In genomic region chr1:4127595-4128140, GRCh38 we compare ENCODE assay signal across 27 cellular contexts.
DNase-seq lines count a peak whose midpoint lies in the region; ATAC-seq, FAIRE-seq and TF ChIP-seq lines count a peak whose summit lies in the region.
"Had no signal": no experiment of that assay in that cellular context is flagged by ENCODE, and none has a peak within 500 bp of the region (broad histone marks: within the 10 kb centered on the region; RNA-seq: fewer than 3 reads in every experiment).

No MANE protein-coding gene starts in this region.

- H3K4me3 ChIP-seq in astrocyte (ENCODE audit: insufficient read depth, low read depth, low read length) (no peak overlapping the region), neuronal stem cell (ENCODE audit: low read length in 2 of 2) (no peak overlapping the region)
- H3K4me3 ChIP-seq: GM12878, SJCRH30 had no signal

- no peak overlapping the region for H4K8ac ChIP-seq in neuronal stem cell (ENCODE audit: low read depth, low read length)

- TF ChIP-seq CTCF in astrocyte (IDR thresholded peaks at IDR 0.05; ENCODE audit: insufficient read depth, low read depth, low read length) (no peak), natural killer cell (IDR thresholded peaks at IDR 0.05) (no peak)

- H2AK5ac ChIP-seq in neuronal stem cell (ENCODE audit: low read depth, low read length) = peak overlapping the region; percentile 78

- peak overlapping the region; percentile 75 for H2BK12ac ChIP-seq in neuronal stem cell (ENCODE audit: low read length)

- peaks cover 7% of the 10 kb centered on the region for H3K27me3 Mint-ChIP-seq in astrocyte (ENCODE audit: low read depth, unreplicated experiment)
- no peaks in the 10 kb centered on the region for H3K27me3 Mint-ChIP-seq in natural killer cell (ENCODE audit: low read depth in 2 of 2)

- H4K91ac ChIP-seq in neuronal stem cell (ENCODE audit: low read depth, low read length, poor library complexity) = no peak overlapping the region

- H3K27ac Mint-ChIP-seq in astrocyte (ENCODE audit: unreplicated experiment) (peak overlapping the region; percentile 10), natural killer cell (no peak overlapping the region)

- H3K9me3 ChIP-seq in astrocyte (ENCODE audit: insufficient read depth, low read depth, low read length) (peaks cover 4% of the 10 kb centered on the region), neuronal stem cell (replicated peaks in 1 of 2; ENCODE audit: control insufficient read depth in 2 of 2, insufficient read depth in 1 of 2, low read depth in 1 of 2, low read length in 2 of 2) (no peaks in the 10 kb centered on the region)
- H3K9me3 ChIP-seq: SJCRH30 had no signal

- peak overlapping the region; percentile 70 for H3K18ac ChIP-seq in neuronal stem cell (ENCODE audit: low read length)

- no peaks in the 10 kb centered on the region for H3K36me3 Mint-ChIP-seq in astrocyte (ENCODE audit: low read depth, unreplicated experiment)
- no peaks in the 10 kb centered on the region for H3K36me3 Mint-ChIP-seq in natural killer cell
- H3K36me3 Mint-ChIP-seq: CD4-positive, alpha-beta memory T cell had no signal

- H3K79me1 ChIP-seq in neuronal stem cell (ENCODE audit: low read depth, low read length) = no peaks in the 10 kb centered on the region

- no CpG with 5 or more reads among the region's 23 CpGs for WGBS in neuronal stem cell (ENCODE audit: extremely low coverage in 2 of 2, insufficient read length in 2 of 2, insufficient replicate concordance in 1 of 2), 2 donors

- H2BK5ac ChIP-seq in neuronal stem cell (ENCODE audit: low read length) = no peak overlapping the region

- H3K9ac ChIP-seq in astrocyte (ENCODE audit: low read length) = no peak overlapping the region
- no peak overlapping the region for H3K9ac ChIP-seq in neuronal stem cell (ENCODE audit: low read depth, low read length, poor library complexity)

- peak overlapping the region; percentile 74 for H3K23ac ChIP-seq in neuronal stem cell (ENCODE audit: low read depth, low read length, poor library complexity)

- no peaks in the 10 kb centered on the region for H3K4me1 ChIP-seq in astrocyte (ENCODE audit: insufficient read depth, low read length)
- peaks cover 0 to 2% of the 10 kb centered on the region in 2 donors for H3K4me1 ChIP-seq in neuronal stem cell (ENCODE audit: control insufficient read depth in 2 of 2, insufficient read depth in 1 of 2, low read depth in 1 of 2, low read length in 2 of 2)
- H3K4me1 ChIP-seq: SJCRH30 had no signal

- no peak overlapping the region for H3K4me3 Mint-ChIP-seq in astrocyte (ENCODE audit: unreplicated experiment)
- H3K4me3 Mint-ChIP-seq in natural killer cell = no peak overlapping the region
- H3K4me3 Mint-ChIP-seq: CD4-positive, alpha-beta memory T cell had no signal

- H3K4me1 Mint-ChIP-seq in astrocyte (ENCODE audit: low read depth, unreplicated experiment) (no peaks in the 10 kb centered on the region), natural killer cell (no peaks in the 10 kb centered on the region)
- H3K4me1 Mint-ChIP-seq: CD4-positive, alpha-beta memory T cell had no signal

- H3K79me2 ChIP-seq in astrocyte (ENCODE audit: insufficient read depth, low read length) = no peaks in the 10 kb centered on the region

- H3K27me3 ChIP-seq in astrocyte (ENCODE audit: insufficient read depth, low read length) (no peaks in the 10 kb centered on the region), neuronal stem cell (ENCODE audit: control insufficient read depth in 3 of 3, insufficient read depth in 3 of 3, low read depth in 1 of 3, low read length in 3 of 3) (peaks cover 0 to 12% (median 0%) of the 10 kb centered on the region in 3 experiments)

- intact Hi-C loops in natural killer cell (cut with micrococcal nuclease) = no loop called here

- H3K4me2 ChIP-seq in astrocyte (ENCODE audit: low read length) = no peak overlapping the region
- H3K4me2 ChIP-seq in neuronal stem cell (ENCODE audit: insufficient read depth, low read length, poor library complexity, severe bottlenecking) = no peak overlapping the region

- peak overlapping the region; percentile 69 for H2BK15ac ChIP-seq in neuronal stem cell (ENCODE audit: low read length)

- H3K14ac ChIP-seq in neuronal stem cell (ENCODE audit: low read length) = no peak overlapping the region

- H3K36me3 ChIP-seq in astrocyte (ENCODE audit: insufficient read depth, low read length) (no peaks in the 10 kb centered on the region), neuronal stem cell (replicated peaks in 1 of 2; ENCODE audit: control insufficient read depth in 2 of 2, insufficient read depth in 2 of 2, low read length in 2 of 2) (no peaks in the 10 kb centered on the region)
- H3K36me3 ChIP-seq: SJCRH30 had no signal

- DNase-seq in HT1080 (ENCODE audit: low read depth) (peak; percentile 28), astrocyte (ENCODE audit: low read depth) (no peak), neuronal stem cell (ENCODE audit: low spot score) (no peak), urothelium cell line (ENCODE audit: low spot score) (peak; percentile 7), natural killer cell (no peak)
- DNase-seq in NK-92 treated with Interleukin-12 subunit alpha and Interleukin-12 subunit beta, amount 100 ng/mL, for 24 hours (lab: John Stamatoyannopoulos, UW) = no peak
- DNase-seq: C1 segment of cervical spinal cord; CD4-positive, alpha-beta memory T cell; COR-L47; DMS53; EL; GDM1; GOT3; HCEC 1CT; NCI-H1105 treated with DMSO at 0.1 percent for 48 hours; NCI-H146; NCI-H1930; NCI-H2107; NCI-H774; PC-3; SJCRH30 had no signal

- no peak overlapping the region for H3K4ac ChIP-seq in neuronal stem cell (ENCODE audit: low read length)

- H2BK120ac ChIP-seq in neuronal stem cell (ENCODE audit: low read depth, low read length) = peak overlapping the region; percentile 1

- H3K27ac ChIP-seq in astrocyte (ENCODE audit: low read depth, low read length) (no peak overlapping the region), neuronal stem cell (replicated peaks; ENCODE audit: low read length) (no peak overlapping the region)
- H3K27ac ChIP-seq: HL-60, SJCRH30 had no signal

- H3K9me3 Mint-ChIP-seq in astrocyte (ENCODE audit: unreplicated experiment) (peaks cover 12% of the 10 kb centered on the region), natural killer cell (no peaks in the 10 kb centered on the region)

- no peaks in the 10 kb centered on the region for H4K20me1 ChIP-seq in astrocyte (ENCODE audit: insufficient read depth, low read length)

- no peak overlapping the region for H2AFZ ChIP-seq in astrocyte (ENCODE audit: low read depth, low read length)
- H2AFZ ChIP-seq in neuronal stem cell (ENCODE audit: low read length) = no peak overlapping the region

- no peak for ATAC-seq in GM18511 (IDR thresholded peaks at IDR 0.05; ENCODE audit: unreplicated experiment)
- no peak for ATAC-seq in natural killer cell
- ATAC-seq: GM12878, HepG2, PC-3, Right ventricle myocardium inferior, SK-N-SH treated with all-trans-retinoic acid at 6 μM for 48 hours had no signal

- FAIRE-seq in astrocyte (lab: Jason Lieb, UNC) (no peak), urothelium cell line (lab: Jason Lieb, UNC) (no peak)
- FAIRE-seq: GM12878, HepG2 had no signal

Comparison
In these comparisons a context has a peak if more than half of its experiments do, and no peak if none do; other contexts are left out.
1. DNase-seq: peak in HT1080 (single experiment) and urothelium cell line (single experiment); none in astrocyte (single experiment), neuronal stem cell (single experiment), NK-92 treated with Interleukin-12 subunit alpha and Interleukin-12 subunit beta, amount 100 ng/mL, for 24 hours (single experiment) and natural killer cell (single experiment).